In the genomic region with DNA sequence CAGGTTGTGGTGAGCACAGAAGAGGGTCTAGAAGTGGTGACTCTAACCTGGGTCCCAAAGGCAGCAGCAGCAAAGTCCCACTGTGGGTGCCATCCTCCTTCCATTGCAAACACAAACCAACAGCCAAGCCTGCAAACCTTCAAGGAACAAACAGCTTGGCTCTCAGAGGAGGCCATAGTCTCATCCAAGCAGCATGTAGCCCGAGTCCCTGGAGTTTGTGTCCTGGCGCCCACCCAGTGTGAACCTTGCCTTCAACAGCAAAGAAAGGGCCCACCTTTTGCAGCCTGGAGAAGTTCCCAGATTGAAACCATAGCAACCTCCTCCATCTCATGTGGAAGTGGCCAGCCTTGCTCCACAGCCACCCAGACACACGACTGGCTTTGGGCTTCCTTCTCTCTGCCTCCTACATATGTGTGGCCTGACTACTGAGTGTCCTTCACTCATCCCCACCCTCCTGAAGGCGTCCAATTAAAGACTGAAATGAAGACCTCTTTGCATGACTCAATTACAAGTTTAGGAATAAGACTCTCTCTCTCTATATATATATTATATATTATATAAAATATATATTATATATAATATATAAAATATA, we compare ENCODE assay signal across 10 cellular contexts.
"Had no signal": no experiment of that assay in that cellular context is flagged by ENCODE, and none has a peak within 500 bp of the region (broad histone marks: within the 10 kb centered on the region; RNA-seq: fewer than 3 reads in every experiment).

No MANE protein-coding gene starts in this region.

- H3K4me1 ChIP-seq: transverse colon had no signal

- H3K36me3 Mint-ChIP-seq: naive B cell had no signal

- H3K9me3 ChIP-seq: neutrophil, transverse colon had no signal

- H3K4me3 ChIP-seq: lung, transverse colon had no signal

- H3K4me3 Mint-ChIP-seq: effector memory CD8-positive, alpha-beta T cell; naive B cell had no signal

- H3K27me3 Mint-ChIP-seq: effector memory CD8-positive, alpha-beta T cell had no signal

- ATAC-seq: effector memory CD8-positive, alpha-beta T cell; left cardiac atrium had no signal

- DNase-seq: activated CD4-positive, alpha-beta T cell treated with anti-CD3 and anti-CD28 coated beads, Interleukin-2, amount 50 U/mL, for 4 hours; activated gamma-delta T cell treated with Interleukin-2 at 50 U/mL for 16 hours; activated T-cell treated with anti-CD3 and anti-CD28 coated beads, Interleukin-2, amount 50 U/mL, for 48 hours; effector memory CD8-positive, alpha-beta T cell; left cardiac atrium; naive B cell; T-helper 2 cell; transverse colon had no signal

- H3K27me3 ChIP-seq: neutrophil, transverse colon had no signal

- H3K27ac ChIP-seq: neutrophil, transverse colon had no signal

- H3K36me3 ChIP-seq: neutrophil, transverse colon had no signal

- H3K27ac Mint-ChIP-seq: effector memory CD8-positive, alpha-beta T cell had no signal
